In the genomic region with DNA sequence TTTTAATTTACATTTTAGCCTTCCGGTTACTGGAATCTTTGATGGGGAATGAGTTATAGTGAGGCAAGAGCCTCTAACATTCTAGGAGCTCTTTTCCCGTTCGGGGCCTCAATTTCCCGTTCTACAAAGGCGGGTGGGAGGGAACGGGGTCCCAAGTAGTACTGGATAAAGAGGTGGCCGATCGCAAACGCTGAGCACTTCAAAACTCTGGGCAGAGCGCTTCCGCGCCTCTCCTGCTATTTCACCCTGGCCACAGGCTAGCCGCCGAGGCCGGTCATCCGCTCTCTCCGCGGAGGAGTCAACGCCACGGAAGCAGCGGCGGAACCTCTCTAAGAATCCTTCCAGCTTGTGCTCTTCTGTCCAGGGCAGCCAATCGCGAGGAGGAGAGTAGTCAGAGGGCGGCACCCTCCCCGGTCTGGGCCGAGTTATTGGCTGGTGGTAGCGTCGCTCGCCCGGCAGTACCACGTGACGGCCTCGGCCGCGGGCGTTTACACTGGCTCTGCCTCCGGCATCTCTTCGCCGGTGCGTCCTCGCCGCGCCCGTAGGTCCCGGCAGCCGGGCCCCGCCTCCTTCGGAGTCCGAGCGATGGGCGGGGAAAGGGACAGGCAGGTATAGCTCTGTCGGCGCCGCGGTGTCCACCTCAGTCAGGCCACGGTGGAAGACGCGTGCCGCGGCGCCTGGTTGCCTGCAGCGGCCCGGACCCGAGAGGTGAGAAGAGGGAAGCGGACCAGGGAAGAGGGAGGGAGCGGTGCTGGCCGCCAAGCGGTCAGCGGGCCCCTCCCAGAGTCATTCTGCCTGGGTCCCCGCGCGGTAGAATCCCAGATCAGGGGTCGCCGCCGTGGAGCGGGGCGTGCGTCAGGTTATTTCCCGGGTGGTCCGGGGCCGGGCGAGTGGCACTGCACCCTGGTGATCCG, we compare ENCODE assay signal across 1 cellular context.
TF ChIP-seq lines count a peak whose summit lies in the region.

A gene (plus strand): TSS at position 487 of the 914 bp plus-strand sequence. CDS start 16,895 bp downstream, outside the sequence.

TF ChIP-seq in K562, 482 proteins besides CTCF, POLR2A, EP300 and RAD21 (continued from another document and continues in another):
- TF ChIP-seq, protein P1, sequence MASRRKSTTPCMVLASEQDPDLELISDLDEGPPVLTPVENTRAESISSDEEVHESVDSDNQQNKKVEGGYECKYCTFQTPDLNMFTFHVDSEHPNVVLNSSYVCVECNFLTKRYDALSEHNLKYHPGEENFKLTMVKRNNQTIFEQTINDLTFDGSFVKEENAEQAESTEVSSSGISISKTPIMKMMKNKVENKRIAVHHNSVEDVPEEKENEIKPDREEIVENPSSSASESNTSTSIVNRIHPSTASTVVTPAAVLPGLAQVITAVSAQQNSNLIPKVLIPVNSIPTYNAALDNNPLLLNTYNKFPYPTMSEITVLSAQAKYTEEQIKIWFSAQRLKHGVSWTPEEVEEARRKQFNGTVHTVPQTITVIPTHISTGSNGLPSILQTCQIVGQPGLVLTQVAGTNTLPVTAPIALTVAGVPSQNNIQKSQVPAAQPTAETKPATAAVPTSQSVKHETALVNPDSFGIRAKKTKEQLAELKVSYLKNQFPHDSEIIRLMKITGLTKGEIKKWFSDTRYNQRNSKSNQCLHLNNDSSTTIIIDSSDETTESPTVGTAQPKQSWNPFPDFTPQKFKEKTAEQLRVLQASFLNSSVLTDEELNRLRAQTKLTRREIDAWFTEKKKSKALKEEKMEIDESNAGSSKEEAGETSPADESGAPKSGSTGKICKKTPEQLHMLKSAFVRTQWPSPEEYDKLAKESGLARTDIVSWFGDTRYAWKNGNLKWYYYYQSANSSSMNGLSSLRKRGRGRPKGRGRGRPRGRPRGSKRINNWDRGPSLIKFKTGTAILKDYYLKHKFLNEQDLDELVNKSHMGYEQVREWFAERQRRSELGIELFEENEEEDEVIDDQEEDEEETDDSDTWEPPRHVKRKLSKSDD (conservative IDR thresholded peaks at IDR 0.05; ENCODE audit: low read length): no peak
- peak; percentile 66 to 69 for TF ChIP-seq NRF1 (conservative IDR thresholded peaks at IDR 0.05 in 1 of 2, IDR thresholded peaks at IDR 0.05 in 1 of 2)
- TF ChIP-seq, protein P2, sequence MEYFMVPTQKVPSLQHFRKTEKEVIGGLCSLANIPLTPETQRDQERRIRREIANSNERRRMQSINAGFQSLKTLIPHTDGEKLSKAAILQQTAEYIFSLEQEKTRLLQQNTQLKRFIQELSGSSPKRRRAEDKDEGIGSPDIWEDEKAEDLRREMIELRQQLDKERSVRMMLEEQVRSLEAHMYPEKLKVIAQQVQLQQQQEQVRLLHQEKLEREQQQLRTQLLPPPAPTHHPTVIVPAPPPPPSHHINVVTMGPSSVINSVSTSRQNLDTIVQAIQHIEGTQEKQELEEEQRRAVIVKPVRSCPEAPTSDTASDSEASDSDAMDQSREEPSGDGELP (CRISPR knock-in tag; IDR thresholded peaks at IDR 0.05; ENCODE audit: borderline replicate concordance): peak; percentile 79
- peak; percentile 96 for TF ChIP-seq POLR2H (tag; IDR thresholded peaks at IDR 0.05; ENCODE audit: low read depth)
- no peak for TF ChIP-seq NR4A1 (CRISPR knock-in tag; IDR thresholded peaks at IDR 0.05)
- TF ChIP-seq NR4A1 (tag; IDR thresholded peaks at IDR 0.05): no peak
- no peak for TF ChIP-seq ZNF766 (CRISPR knock-in tag; conservative IDR thresholded peaks at IDR 0.05)
- TF ChIP-seq TEAD2 (tag; IDR thresholded peaks at IDR 0.05): no peak
- TF ChIP-seq ZNF134 (CRISPR knock-in tag; conservative IDR thresholded peaks at IDR 0.05): no peak
- TF ChIP-seq TBL1XR1 (IDR thresholded peaks at IDR 0.05; ENCODE audit: low read length in 2 of 2): no peak
- TF ChIP-seq, protein P3, sequence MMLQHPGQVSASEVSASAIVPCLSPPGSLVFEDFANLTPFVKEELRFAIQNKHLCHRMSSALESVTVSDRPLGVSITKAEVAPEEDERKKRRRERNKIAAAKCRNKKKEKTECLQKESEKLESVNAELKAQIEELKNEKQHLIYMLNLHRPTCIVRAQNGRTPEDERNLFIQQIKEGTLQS (IDR thresholded peaks at IDR 0.05): no peak
- TF ChIP-seq, protein P3 (CRISPR knock-in tag; conservative IDR thresholded peaks at IDR 0.05): peak; percentile 6; the same call in 1 of the 2 replicates
- no peak for TF ChIP-seq DMBX1 (CRISPR knock-in tag; IDR thresholded peaks at IDR 0.05; ENCODE audit: borderline replicate concordance)
- TF ChIP-seq SMARCC2 (IDR thresholded peaks at IDR 0.05; ENCODE audit: low read depth): no peak
- no peak for TF ChIP-seq PRPF4 (IDR thresholded peaks at IDR 0.05; ENCODE audit: insufficient read depth, low read depth, low read length, poor library complexity, severe bottlenecking)
- TF ChIP-seq CREB1 (IDR thresholded peaks at IDR 0.05): peak; percentile 53; the same call in 1 of the 2 replicates
- peak; percentile 78 for TF ChIP-seq CREB1 (CRISPR knock-in tag; IDR thresholded peaks at IDR 0.05)
- TF ChIP-seq, protein P4, sequence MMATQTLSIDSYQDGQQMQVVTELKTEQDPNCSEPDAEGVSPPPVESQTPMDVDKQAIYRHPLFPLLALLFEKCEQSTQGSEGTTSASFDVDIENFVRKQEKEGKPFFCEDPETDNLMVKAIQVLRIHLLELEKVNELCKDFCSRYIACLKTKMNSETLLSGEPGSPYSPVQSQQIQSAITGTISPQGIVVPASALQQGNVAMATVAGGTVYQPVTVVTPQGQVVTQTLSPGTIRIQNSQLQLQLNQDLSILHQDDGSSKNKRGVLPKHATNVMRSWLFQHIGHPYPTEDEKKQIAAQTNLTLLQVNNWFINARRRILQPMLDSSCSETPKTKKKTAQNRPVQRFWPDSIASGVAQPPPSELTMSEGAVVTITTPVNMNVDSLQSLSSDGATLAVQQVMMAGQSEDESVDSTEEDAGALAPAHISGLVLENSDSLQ (IDR thresholded peaks at IDR 0.05): peak; percentile 100
- TF ChIP-seq ZNF445 (CRISPR knock-in tag; IDR thresholded peaks at IDR 0.05; ENCODE audit: low read depth): no peak
- peak; percentile 8 for TF ChIP-seq ZFP36 (IDR thresholded peaks at IDR 0.05; ENCODE audit: low read depth, low read length, partially characterized antibody)
- no peak for TF ChIP-seq ERF (CRISPR knock-in tag; IDR thresholded peaks at IDR 0.05)
- TF ChIP-seq ZNF584 (CRISPR knock-in tag; IDR thresholded peaks at IDR 0.05; ENCODE audit: low read depth): no peak; the same call in 1 of the 2 replicates
- no peak for TF ChIP-seq MECOM (CRISPR knock-in tag; IDR thresholded peaks at IDR 0.05)
- peak; percentile 18; the same call in 1 of the 2 replicates for TF ChIP-seq ZBTB7A (IDR thresholded peaks at IDR 0.05; ENCODE audit: borderline replicate concordance, control insufficient read depth, low read depth, low read length)
- no peak for TF ChIP-seq CBFA2T3 (IDR thresholded peaks at IDR 0.05)
- peak; percentile 97 for TF ChIP-seq TOE1 (IDR thresholded peaks at IDR 0.05; ENCODE audit: borderline replicate concordance)
- no peak for TF ChIP-seq TOE1 (CRISPR knock-in tag; IDR thresholded peaks at IDR 0.05; ENCODE audit: borderline replicate concordance, low read depth)
- TF ChIP-seq, protein P5, sequence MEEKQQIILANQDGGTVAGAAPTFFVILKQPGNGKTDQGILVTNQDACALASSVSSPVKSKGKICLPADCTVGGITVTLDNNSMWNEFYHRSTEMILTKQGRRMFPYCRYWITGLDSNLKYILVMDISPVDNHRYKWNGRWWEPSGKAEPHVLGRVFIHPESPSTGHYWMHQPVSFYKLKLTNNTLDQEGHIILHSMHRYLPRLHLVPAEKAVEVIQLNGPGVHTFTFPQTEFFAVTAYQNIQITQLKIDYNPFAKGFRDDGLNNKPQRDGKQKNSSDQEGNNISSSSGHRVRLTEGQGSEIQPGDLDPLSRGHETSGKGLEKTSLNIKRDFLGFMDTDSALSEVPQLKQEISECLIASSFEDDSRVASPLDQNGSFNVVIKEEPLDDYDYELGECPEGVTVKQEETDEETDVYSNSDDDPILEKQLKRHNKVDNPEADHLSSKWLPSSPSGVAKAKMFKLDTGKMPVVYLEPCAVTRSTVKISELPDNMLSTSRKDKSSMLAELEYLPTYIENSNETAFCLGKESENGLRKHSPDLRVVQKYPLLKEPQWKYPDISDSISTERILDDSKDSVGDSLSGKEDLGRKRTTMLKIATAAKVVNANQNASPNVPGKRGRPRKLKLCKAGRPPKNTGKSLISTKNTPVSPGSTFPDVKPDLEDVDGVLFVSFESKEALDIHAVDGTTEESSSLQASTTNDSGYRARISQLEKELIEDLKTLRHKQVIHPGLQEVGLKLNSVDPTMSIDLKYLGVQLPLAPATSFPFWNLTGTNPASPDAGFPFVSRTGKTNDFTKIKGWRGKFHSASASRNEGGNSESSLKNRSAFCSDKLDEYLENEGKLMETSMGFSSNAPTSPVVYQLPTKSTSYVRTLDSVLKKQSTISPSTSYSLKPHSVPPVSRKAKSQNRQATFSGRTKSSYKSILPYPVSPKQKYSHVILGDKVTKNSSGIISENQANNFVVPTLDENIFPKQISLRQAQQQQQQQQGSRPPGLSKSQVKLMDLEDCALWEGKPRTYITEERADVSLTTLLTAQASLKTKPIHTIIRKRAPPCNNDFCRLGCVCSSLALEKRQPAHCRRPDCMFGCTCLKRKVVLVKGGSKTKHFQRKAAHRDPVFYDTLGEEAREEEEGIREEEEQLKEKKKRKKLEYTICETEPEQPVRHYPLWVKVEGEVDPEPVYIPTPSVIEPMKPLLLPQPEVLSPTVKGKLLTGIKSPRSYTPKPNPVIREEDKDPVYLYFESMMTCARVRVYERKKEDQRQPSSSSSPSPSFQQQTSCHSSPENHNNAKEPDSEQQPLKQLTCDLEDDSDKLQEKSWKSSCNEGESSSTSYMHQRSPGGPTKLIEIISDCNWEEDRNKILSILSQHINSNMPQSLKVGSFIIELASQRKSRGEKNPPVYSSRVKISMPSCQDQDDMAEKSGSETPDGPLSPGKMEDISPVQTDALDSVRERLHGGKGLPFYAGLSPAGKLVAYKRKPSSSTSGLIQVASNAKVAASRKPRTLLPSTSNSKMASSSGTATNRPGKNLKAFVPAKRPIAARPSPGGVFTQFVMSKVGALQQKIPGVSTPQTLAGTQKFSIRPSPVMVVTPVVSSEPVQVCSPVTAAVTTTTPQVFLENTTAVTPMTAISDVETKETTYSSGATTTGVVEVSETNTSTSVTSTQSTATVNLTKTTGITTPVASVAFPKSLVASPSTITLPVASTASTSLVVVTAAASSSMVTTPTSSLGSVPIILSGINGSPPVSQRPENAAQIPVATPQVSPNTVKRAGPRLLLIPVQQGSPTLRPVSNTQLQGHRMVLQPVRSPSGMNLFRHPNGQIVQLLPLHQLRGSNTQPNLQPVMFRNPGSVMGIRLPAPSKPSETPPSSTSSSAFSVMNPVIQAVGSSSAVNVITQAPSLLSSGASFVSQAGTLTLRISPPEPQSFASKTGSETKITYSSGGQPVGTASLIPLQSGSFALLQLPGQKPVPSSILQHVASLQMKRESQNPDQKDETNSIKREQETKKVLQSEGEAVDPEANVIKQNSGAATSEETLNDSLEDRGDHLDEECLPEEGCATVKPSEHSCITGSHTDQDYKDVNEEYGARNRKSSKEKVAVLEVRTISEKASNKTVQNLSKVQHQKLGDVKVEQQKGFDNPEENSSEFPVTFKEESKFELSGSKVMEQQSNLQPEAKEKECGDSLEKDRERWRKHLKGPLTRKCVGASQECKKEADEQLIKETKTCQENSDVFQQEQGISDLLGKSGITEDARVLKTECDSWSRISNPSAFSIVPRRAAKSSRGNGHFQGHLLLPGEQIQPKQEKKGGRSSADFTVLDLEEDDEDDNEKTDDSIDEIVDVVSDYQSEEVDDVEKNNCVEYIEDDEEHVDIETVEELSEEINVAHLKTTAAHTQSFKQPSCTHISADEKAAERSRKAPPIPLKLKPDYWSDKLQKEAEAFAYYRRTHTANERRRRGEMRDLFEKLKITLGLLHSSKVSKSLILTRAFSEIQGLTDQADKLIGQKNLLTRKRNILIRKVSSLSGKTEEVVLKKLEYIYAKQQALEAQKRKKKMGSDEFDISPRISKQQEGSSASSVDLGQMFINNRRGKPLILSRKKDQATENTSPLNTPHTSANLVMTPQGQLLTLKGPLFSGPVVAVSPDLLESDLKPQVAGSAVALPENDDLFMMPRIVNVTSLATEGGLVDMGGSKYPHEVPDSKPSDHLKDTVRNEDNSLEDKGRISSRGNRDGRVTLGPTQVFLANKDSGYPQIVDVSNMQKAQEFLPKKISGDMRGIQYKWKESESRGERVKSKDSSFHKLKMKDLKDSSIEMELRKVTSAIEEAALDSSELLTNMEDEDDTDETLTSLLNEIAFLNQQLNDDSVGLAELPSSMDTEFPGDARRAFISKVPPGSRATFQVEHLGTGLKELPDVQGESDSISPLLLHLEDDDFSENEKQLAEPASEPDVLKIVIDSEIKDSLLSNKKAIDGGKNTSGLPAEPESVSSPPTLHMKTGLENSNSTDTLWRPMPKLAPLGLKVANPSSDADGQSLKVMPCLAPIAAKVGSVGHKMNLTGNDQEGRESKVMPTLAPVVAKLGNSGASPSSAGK (IDR thresholded peaks at IDR 0.05): peak; percentile 95
- peak; percentile 76; the same call in 1 of the 2 replicates for TF ChIP-seq GABPB1 (CRISPR knock-in tag; IDR thresholded peaks at IDR 0.05)
- TF ChIP-seq C11orf30 (IDR thresholded peaks at IDR 0.05; ENCODE audit: low read depth): no peak
- TF ChIP-seq, protein P6, sequence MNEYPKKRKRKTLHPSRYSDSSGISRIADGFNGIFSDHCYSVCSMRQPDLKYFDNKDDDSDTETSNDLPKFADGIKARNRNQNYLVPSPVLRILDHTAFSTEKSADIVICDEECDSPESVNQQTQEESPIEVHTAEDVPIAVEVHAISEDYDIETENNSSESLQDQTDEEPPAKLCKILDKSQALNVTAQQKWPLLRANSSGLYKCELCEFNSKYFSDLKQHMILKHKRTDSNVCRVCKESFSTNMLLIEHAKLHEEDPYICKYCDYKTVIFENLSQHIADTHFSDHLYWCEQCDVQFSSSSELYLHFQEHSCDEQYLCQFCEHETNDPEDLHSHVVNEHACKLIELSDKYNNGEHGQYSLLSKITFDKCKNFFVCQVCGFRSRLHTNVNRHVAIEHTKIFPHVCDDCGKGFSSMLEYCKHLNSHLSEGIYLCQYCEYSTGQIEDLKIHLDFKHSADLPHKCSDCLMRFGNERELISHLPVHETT (CRISPR knock-in tag; conservative IDR thresholded peaks at IDR 0.05 in 1 of 2, IDR thresholded peaks at IDR 0.05 in 1 of 2): peak in 1 of 2 experiments; percentile 77; a peak in 1 of 4 replicates
- TF ChIP-seq DNMT1 (IDR thresholded peaks at IDR 0.05): no peak
- no peak for TF ChIP-seq TCF7 (IDR thresholded peaks at IDR 0.05; ENCODE audit: borderline replicate concordance)
- no peak for TF ChIP-seq SMARCB1 (IDR thresholded peaks at IDR 0.05; ENCODE audit: insufficient read length, low read depth)
- 0 out of 4 replicates have a peak, but pooled peaks of 1 of the 2 experiments have one; percentile 27 for TF ChIP-seq NONO (IDR thresholded peaks at IDR 0.05; ENCODE audit: low read depth in 2 of 2, low read length in 1 of 2)
- TF ChIP-seq TAF15 (IDR thresholded peaks at IDR 0.05; ENCODE audit: low read depth, low read length): no peak
- TF ChIP-seq ZNF57 (CRISPR knock-in tag; IDR thresholded peaks at IDR 0.05): no peak
- 0 out of 2 replicates have a peak, but pooled peaks have one; percentile 17 for TF ChIP-seq HDAC8 (tag; IDR thresholded peaks at IDR 0.05)
- TF ChIP-seq SMARCE1 (IDR thresholded peaks at IDR 0.05): no peak; the same call in 1 of the 2 replicates
